Comparison of ENCODE assay signal across 13 cellular contexts in genomic region chr7:120583835-120584586, GRCh38.
A peak's percentile ranks its signal among the peaks of the same experiment; 100 is the strongest.
DNase-seq lines count a peak whose midpoint lies in the region; ATAC-seq, FAIRE-seq and TF ChIP-seq lines count a peak whose summit lies in the region.
"Had no signal": no experiment of that assay in that cellular context is flagged by ENCODE, and none has a peak within 500 bp of the region (broad histone marks: within the 10 kb centered on the region; RNA-seq: fewer than 3 reads in every experiment).

No MANE protein-coding gene starts in this region.

- POLR2A ChIA-PET in BJ (lab: Charles Lee), result no interaction called here

- CTCF ChIA-PET in BJ (lab: Yijun Ruan, JAX), result no interaction called here

- H3K36me3 ChIP-seq in BJ (ENCODE audit: control insufficient read depth, insufficient read depth, low read length) (no peaks in the 10 kb centered on the region), bronchial epithelial cell (ENCODE audit: control insufficient read depth, insufficient read depth, low read length) (no peaks in the 10 kb centered on the region)
- H3K36me3 ChIP-seq: uterus had no signal

- no peak for TF ChIP-seq EP300 in Ishikawa (IDR thresholded peaks at IDR 0.05; ENCODE audit: borderline replicate concordance)

- H3K27me3 ChIP-seq in BJ (ENCODE audit: control insufficient read depth, insufficient read depth, low read length) (no peaks in the 10 kb centered on the region), bronchial epithelial cell (ENCODE audit: control insufficient read depth, insufficient read depth, low read length) (no peaks in the 10 kb centered on the region)
- H3K27me3 ChIP-seq: uterus had no signal

- FAIRE-seq in bronchial epithelial cell (lab: Jason Lieb, UNC), result no peak

- no peak for TF ChIP-seq RAD21 in Ishikawa (IDR thresholded peaks at IDR 0.05; ENCODE audit: low read depth)

- DNase-seq in BJ (ENCODE audit: low read depth) (peak; percentile 33), bronchial epithelial cell (ENCODE audit: low read depth) (peak; percentile 64), left kidney (ENCODE audit: low read depth, low spot score) (peak; percentile 9), NCI-H2227 treated with DMSO at 0.1 percent for 48 hours (lab: John Stamatoyannopoulos, UW) (no peak), middle frontal gyrus (ENCODE audit: extremely low spot score, low spot score) (no peak)
- DNase-seq in effector CD4-positive, alpha-beta T cell, result no peak
- DNase-seq: activated naive CD8-positive, alpha-beta T cell treated with anti-CD3 and anti-CD28 coated beads, Interleukin-2, amount 50 U/mL, for 24 hours; natural killer cell; Right ventricle myocardium superior; stimulated activated CD4-positive, alpha-beta T cell treated with anti-CD3 and anti-CD28 coated beads, Interleukin-12 subunit alpha, Interleukin-12 subunit beta, amount 100 ng/mL, for 4 hours; uterus had no signal

- TF ChIP-seq CTCF in BJ (IDR thresholded peaks at IDR 0.05; ENCODE audit: insufficient read depth, low read depth, low read length) (no peak), bronchial epithelial cell (IDR thresholded peaks at IDR 0.05; ENCODE audit: insufficient read depth, low read length, severe bottlenecking) (no peak)

- no peak overlapping the region for H3K4me3 ChIP-seq in BJ (ENCODE audit: low read depth, low read length)
- no peak overlapping the region for H3K4me3 ChIP-seq in bronchial epithelial cell (ENCODE audit: low read depth, low read length)
- H3K4me3 ChIP-seq: uterus had no signal

- no peak for ATAC-seq in HG03442 (IDR thresholded peaks at IDR 0.05; ENCODE audit: unreplicated experiment)
- ATAC-seq: activated naive CD8-positive, alpha-beta T cell treated with anti-CD3 and anti-CD28 coated beads, Interleukin-2, amount 50 U/mL, for 24 hours; natural killer cell had no signal

TF ChIP-seq in Ishikawa, 13 proteins besides CTCF, POLR2A, EP300 and RAD21:
- no peak for TF ChIP-seq CEBPB (IDR thresholded peaks at IDR 0.05)
- no peak for TF ChIP-seq YY1 (IDR thresholded peaks at IDR 0.05; ENCODE audit: low read depth)
- 0 out of 2 replicates have a peak, but pooled peaks have one; percentile 15 for TF ChIP-seq MAX (IDR thresholded peaks at IDR 0.05)
- no peak for TF ChIP-seq ZBTB7A (IDR thresholded peaks at IDR 0.05; ENCODE audit: low read depth)

Comparison
In these comparisons a context has a peak if more than half of its experiments do, and no peak if none do; other contexts are left out.
1. DNase-seq: peak in BJ (single experiment), bronchial epithelial cell (single experiment) and left kidney (single experiment); none in NCI-H2227 treated with DMSO at 0.1 percent for 48 hours (single experiment), middle frontal gyrus (single experiment) and effector CD4-positive, alpha-beta T cell (single experiment).